Comparison of ENCODE assay signal across 8 cellular contexts in the genomic region with DNA sequence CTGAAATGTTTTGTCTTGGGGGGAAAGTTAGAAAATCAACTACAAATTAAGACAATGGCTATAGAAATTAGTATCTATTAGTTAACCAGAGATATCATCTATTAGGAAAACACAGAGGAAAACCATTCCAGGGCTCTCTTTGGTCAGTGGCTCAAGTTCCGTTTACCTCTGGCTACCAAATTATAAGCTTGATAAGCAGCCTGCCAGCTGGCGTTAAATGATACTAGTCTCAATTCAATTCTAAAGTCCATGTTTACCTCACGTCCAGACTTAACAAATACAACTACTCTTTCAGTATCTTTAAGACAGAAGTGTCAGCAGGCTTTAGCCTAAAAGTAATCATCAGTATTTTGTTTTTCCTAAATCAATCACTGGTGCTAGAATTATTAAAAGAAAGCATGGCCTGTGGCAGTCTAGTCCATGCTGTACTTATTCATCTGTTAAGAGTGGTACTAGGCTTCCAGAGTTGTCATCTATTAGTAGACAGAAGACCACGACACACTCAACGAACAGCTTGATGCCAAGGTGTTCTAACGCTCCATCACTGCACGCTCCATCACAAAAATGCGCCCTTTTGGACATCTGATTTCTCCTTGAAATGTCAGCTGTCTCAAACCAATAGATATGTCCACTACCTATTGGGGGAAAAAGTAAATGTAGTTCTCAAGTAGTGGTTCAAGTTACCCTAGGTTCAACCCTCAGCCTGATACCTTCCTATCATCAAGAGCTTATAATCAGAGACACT. TPM values are rescaled to one million over a fixed set of nuclear protein-coding genes. Genes with fewer than 3 reads are reported as not detected.
DNase-seq lines count a peak whose midpoint lies in the region; ATAC-seq and TF ChIP-seq lines count a peak whose summit lies in the region.

No MANE protein-coding gene starts in this region.

- H2AFZ ChIP-seq in Loucy (ENCODE audit: low read length) = no peak overlapping the region

- POLR2A ChIA-PET in GM10248 (lab: Yijun Ruan, JAX) = interaction anchor here (0.7 kb wide), 1 partner anchor 281 kb away, joined by 3 read pairs; no protein-coding TSS in a partner anchor

- DNase-seq in NCI-H1105 treated with DMSO at 0.1 percent for 48 hours (lab: John Stamatoyannopoulos, UW) (peak; percentile 36), NCI-H1105 (lab: John Stamatoyannopoulos, UW) (no peak), left lung (no peak), thyroid gland (no peak), GM10248 (ENCODE audit: extremely low spot score) (no peak), GDM1 (lab: John Stamatoyannopoulos, UW) (no peak)

- no peaks in the 10 kb centered on the region for H3F3A ChIP-seq in Loucy (ENCODE audit: low read depth)

- 4 to 27% (median 19%) methylated on average over 8 of the region's 8 CpGs for WGBS in adipose tissue, 3 donors
- WGBS in thyroid gland, 2 donors = 21 to 26% methylated on average over 8 of the region's 8 CpGs

- H3K4me3 ChIP-seq in Loucy (ENCODE audit: low read length, poor library complexity, severe bottlenecking) (peak overlapping the region; percentile 99), left lung (peak overlapping the region; percentile 97), thyroid gland (replicated peaks in 1 of 3) (peak overlapping the region in 2 of 3 donors; percentile 86 to 96)

- H3K9me3 ChIP-seq in Loucy (ENCODE audit: insufficient read depth, low read depth, low read length) = no peaks in the 10 kb centered on the region
- no peaks in the 10 kb centered on the region for H3K9me3 ChIP-seq in left lung
- no peaks in the 10 kb centered on the region for H3K9me3 ChIP-seq in thyroid gland

- peaks cover 82% of the 10 kb centered on the region for H3K79me2 ChIP-seq in Loucy (ENCODE audit: insufficient read depth, low read length)

- peak overlapping the region; percentile 98 for H3K9ac ChIP-seq in Loucy (ENCODE audit: low read depth, low read length, poor library complexity, severe bottlenecking)

- H3K27me3 ChIP-seq in Loucy (ENCODE audit: insufficient read depth, low read length, poor library complexity, severe bottlenecking) = peaks cover 7% of the 10 kb centered on the region
- H3K27me3 ChIP-seq in left lung = no peaks in the 10 kb centered on the region
- no peaks in the 10 kb centered on the region for H3K27me3 ChIP-seq in thyroid gland

- peaks cover 63% of the 10 kb centered on the region for H3K4me1 ChIP-seq in Loucy (ENCODE audit: insufficient read depth, low read length, poor library complexity, severe bottlenecking)
- peaks cover 20 to 64% of the 10 kb centered on the region in 2 donors for H3K4me1 ChIP-seq in left lung
- H3K4me1 ChIP-seq in thyroid gland = peaks cover 29 to 32% of the 10 kb centered on the region in 2 donors

- ATAC-seq in left lung = no peak

- peaks cover 11% of the 10 kb centered on the region; the same call in 1 of the 2 replicates for H3K36me3 ChIP-seq in Loucy (ENCODE audit: insufficient read depth, low read length)
- H3K36me3 ChIP-seq in left lung = peaks cover 0 to 7% of the 10 kb centered on the region in 2 donors
- H3K36me3 ChIP-seq in thyroid gland = no peaks in the 10 kb centered on the region

- intact Hi-C loops in left lung (cut with DNase I) = no loop called here
- intact Hi-C loops in thyroid gland (cut with DNase I) = loop anchor here (10.0 kb wide), 1 partner anchor 1059 kb away; the partner anchor contains the start of genes ODR4 and TPR

- TF ChIP-seq CTCF in Loucy (conservative IDR thresholded peaks at IDR 0.05; ENCODE audit: low read length) (no peak), left lung (IDR thresholded peaks at IDR 0.05) (no peak), thyroid gland (IDR thresholded peaks at IDR 0.05) (no peak), GM10248 (IDR thresholded peaks at IDR 0.05; ENCODE audit: control extremely low read depth, extremely low read depth, low read depth, missing control alignments) (no peak)

- H3K27ac ChIP-seq in adipose tissue (ENCODE audit: low read depth, low read length) (peak overlapping the region; percentile 91), left lung (peak overlapping the region; percentile 98 to 99), thyroid gland (peak overlapping the region in 2 of 3 donors; percentile 97 to 98)

- CTCF ChIA-PET in GM10248 (lab: Yijun Ruan, JAX) = interaction anchor here (0.5 to 1.2 kb wide), 2 partner anchors 9 to 28 kb away, joined by 3 to 4 read pairs; no protein-coding TSS in a partner anchor

- no peaks in the 10 kb centered on the region for H3K9me2 ChIP-seq in Loucy (replicated peaks; ENCODE audit: low read depth, low read length)

- H3K4me2 ChIP-seq in Loucy (ENCODE audit: low read depth, low read length, poor library complexity, severe bottlenecking) = peak overlapping the region; percentile 98

- TF ChIP-seq POLR2A in thyroid gland (IDR thresholded peaks at IDR 0.05) = no peak

- H4K20me1 ChIP-seq in Loucy (ENCODE audit: insufficient read depth, low read length, poor library complexity, severe bottlenecking) = peaks cover 61% of the 10 kb centered on the region

RNA-seq across cellular contexts. Expression of gene IVNS1ABP, which starts 1.5 kb away (rescaled TPM):
- polyA plus RNA-seq in adipose tissue = 10 to 100 TPM; 24.3 to 41.6 (median 38.5) TPM
- total RNA-seq in left lung (100 to 1,000 TPM in 1 of 2 donors, 10 to 100 TPM in 1; 74.3 to 134 TPM), thyroid gland (10 to 100 TPM; 51.7 to 87.8 (median 61.1) TPM)
